24 cellular contexts compared by ENCODE assay signal in genomic region chr7:151822541-151823181, GRCh38. TPM values are rescaled to one million over a fixed set of nuclear protein-coding genes. Genes with fewer than 3 reads are reported as not detected.
A peak's percentile ranks its signal among the peaks of the same experiment; 100 is the strongest.
DNase-seq lines count a peak whose midpoint lies in the region; ATAC-seq and TF ChIP-seq lines count a peak whose summit lies in the region.
"Had no signal": no experiment of that assay in that cellular context is flagged by ENCODE, and none has a peak within 500 bp of the region (broad histone marks: within the 10 kb centered on the region; RNA-seq: fewer than 3 reads in every experiment).

No MANE protein-coding gene starts in this region.

- no peak overlapping the region for H2AFZ ChIP-seq in osteoblast (ENCODE audit: low read length)
- H2AFZ ChIP-seq: GM23248 had no signal

- ATAC-seq in Right ventricle myocardium superior (ENCODE audit: poor library complexity) (no peak), left cardiac atrium (no peak), left ventricle myocardium superior (peak; percentile 28), GM18907 (IDR thresholded peaks at IDR 0.05; ENCODE audit: unreplicated experiment) (no peak)
- ATAC-seq: A549, natural killer cell had no signal

- H3K79me2 ChIP-seq in osteoblast (ENCODE audit: insufficient read depth, low read length): no peaks in the 10 kb centered on the region

- no peaks in the 10 kb centered on the region for H3K9me3 ChIP-seq in osteoblast (ENCODE audit: low read depth, low read length)
- no peaks in the 10 kb centered on the region for H3K9me3 ChIP-seq in HAP-1
- no peaks in the 10 kb centered on the region for H3K9me3 ChIP-seq in SJCRH30 (replicated peaks)
- H3K9me3 ChIP-seq: A549, colonic mucosa had no signal

- DNase-seq in Right ventricle myocardium superior (peak; percentile 43), left cardiac atrium (no peak), left ventricle myocardium superior (no peak), osteoblast (ENCODE audit: insufficient read length, low spot score, missing footprints) (peak; percentile 45), RPMI8226 (no peak), HAP-1 (ENCODE audit: low spot score in 2 of 2) (no peak), SJCRH30 (no peak)
- DNase-seq: activated CD4-positive, alpha-beta T cell treated with anti-CD3 and anti-CD28 coated beads for 48 hours; activated gamma-delta T cell treated with Interleukin-2 at 50 U/mL for 16 hours; activated T-cell treated with anti-CD3 and anti-CD28 coated beads, Interleukin-2, amount 50 U/mL, for 24 hours; CD8-positive, alpha-beta memory T cell; colonic mucosa; GDM1; GM23248; Kasumi-1; MV-4-11; natural killer cell; NCI-H146; NCI-H524 treated with DMSO at 0.1 percent for 48 hours; NK-92 treated with Interleukin-12 subunit alpha and Interleukin-12 subunit beta, amount 100 ng/mL, for 24 hours; stimulated activated CD4-positive, alpha-beta T cell treated with anti-CD3 and anti-CD28 coated beads, Interleukin-1b, Interleukin-23, amount 100 ng/mL, for 48 hours; trophoblast cell had no signal

- H3K4me3 ChIP-seq in osteoblast (ENCODE audit: insufficient read depth, low read length) (no peak overlapping the region), HAP-1 (no peak overlapping the region), SJCRH30 (no peak overlapping the region)
- H3K4me3 ChIP-seq: A549, colonic mucosa, GM23248 had no signal

- peaks cover 27% of the 10 kb centered on the region for H3K27me3 ChIP-seq in osteoblast (ENCODE audit: insufficient read depth, low read length)
- no peaks in the 10 kb centered on the region for H3K27me3 ChIP-seq in HAP-1 (ENCODE audit: low read depth)
- no peaks in the 10 kb centered on the region for H3K27me3 ChIP-seq in SJCRH30
- H3K27me3 ChIP-seq: colonic mucosa had no signal

- TF ChIP-seq CTCF in osteoblast (IDR thresholded peaks at IDR 0.05; ENCODE audit: extremely low read depth, low read depth, low read length): no peak

- no peaks in the 10 kb centered on the region for H3K36me3 ChIP-seq in osteoblast (ENCODE audit: insufficient read depth, low read length)
- no peaks in the 10 kb centered on the region for H3K36me3 ChIP-seq in HAP-1 (replicated peaks)
- H3K36me3 ChIP-seq in SJCRH30: no peaks in the 10 kb centered on the region
- H3K36me3 ChIP-seq: colonic mucosa had no signal

- H3K4me2 ChIP-seq in osteoblast (ENCODE audit: insufficient read depth, low read length): no peak overlapping the region
- H3K4me2 ChIP-seq: A549 had no signal

- H4K20me1 ChIP-seq in osteoblast (ENCODE audit: insufficient read depth, low read length): no peaks in the 10 kb centered on the region

- H3K27ac ChIP-seq in osteoblast (ENCODE audit: low read depth, low read length): no peak overlapping the region
- H3K27ac ChIP-seq in SJCRH30: no peak overlapping the region
- H3K27ac ChIP-seq: A549, colonic mucosa, GM23248 had no signal

- in situ Hi-C loops in HAP-1 (cut with MboI; ENCODE audit: low sequenced_read_pairs): no loop called here

- H3K4me1 ChIP-seq in osteoblast (ENCODE audit: insufficient read depth, low read length) (no peaks in the 10 kb centered on the region), HAP-1 (no peaks in the 10 kb centered on the region), SJCRH30 (peaks cover 40% of the 10 kb centered on the region)
- H3K4me1 ChIP-seq: A549 had no signal

- intact Hi-C loops in Right ventricle myocardium superior (cut with DNase I) (no loop called here), left cardiac atrium (cut with DNase I) (no loop called here), left ventricle myocardium superior (cut with micrococcal nuclease) (no loop called here)

RNA-seq across cellular contexts. Expression of gene PRKAG2, which starts 54.3 kb away (rescaled TPM):
- 120 TPM for total RNA-seq in Right ventricle myocardium superior
- 100 to 1,000 TPM; 141 to 253 TPM for total RNA-seq in left cardiac atrium
- total RNA-seq in left ventricle myocardium superior: 113 TPM
- 20.6 TPM in 2 replicates for total RNA-seq in osteoblast
- total RNA-seq in SJCRH30 (2014; rRNA removed; shearing (Covaris generic)): 9.5 and 10.9 TPM in 2 replicates

Comparison
In these comparisons a context has a peak if more than half of its experiments do, and no peak if none do; other contexts are left out.
1. DNase-seq: peak in Right ventricle myocardium superior (single experiment) and osteoblast (single experiment); none in left cardiac atrium (single experiment), left ventricle myocardium superior (single experiment), RPMI8226 (single experiment), HAP-1 (0 of 2) and SJCRH30 (0 of 2).